In the genomic region with DNA sequence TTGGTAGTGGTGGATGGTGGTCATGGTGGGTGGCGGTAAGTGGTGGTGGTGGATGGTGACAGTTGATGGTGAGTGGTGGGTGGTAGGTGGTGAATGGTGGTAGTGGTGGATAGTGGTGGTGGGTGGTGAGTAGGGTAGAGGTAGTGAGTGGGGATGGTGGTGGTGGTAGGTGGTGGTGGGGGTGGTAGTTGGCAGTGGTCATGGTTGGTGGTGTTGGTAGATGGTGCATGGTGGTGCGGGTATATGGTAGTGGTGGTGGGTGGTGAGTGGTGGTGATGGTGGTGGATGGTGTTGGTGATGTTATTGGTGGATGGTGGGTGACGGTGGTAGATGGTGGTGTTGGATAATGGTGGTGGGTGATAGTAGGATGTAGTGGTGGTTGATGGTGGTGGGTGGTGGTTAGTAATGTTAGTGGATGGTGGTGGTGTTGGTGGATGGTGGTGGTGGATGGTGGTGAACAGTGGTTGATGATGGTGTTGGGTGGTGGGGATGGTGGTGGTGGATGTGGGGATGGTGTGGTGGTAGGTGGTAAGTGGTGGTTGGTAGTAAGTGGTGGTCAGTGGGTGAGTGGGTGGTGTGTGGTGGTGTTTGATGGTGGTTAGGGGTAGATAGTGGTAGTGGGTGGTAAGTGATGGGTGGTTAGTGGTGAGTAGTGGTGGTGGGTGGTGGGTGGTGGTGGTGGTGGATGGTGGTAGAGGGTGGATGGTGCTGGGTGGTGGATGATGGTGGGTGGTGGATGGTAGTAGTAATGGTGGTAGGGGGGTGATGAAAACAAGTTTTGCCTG, we compare ENCODE assay signal across 34 cellular contexts. TPM values are rescaled to one million over a fixed set of nuclear protein-coding genes. Genes with fewer than 3 reads are reported as not detected.
"Had no signal": no experiment of that assay in that cellular context is flagged by ENCODE, and none has a peak within 500 bp of the region (broad histone marks: within the 10 kb centered on the region; RNA-seq: fewer than 3 reads in every experiment).

No MANE protein-coding gene starts in this region.

- H3K27me3 Mint-ChIP-seq: activated naive CD4-positive, alpha-beta T cell treated with anti-CD3 and anti-CD28 coated beads, Interleukin-2, amount 50 U/mL, for 24 hours; progenitor cell of endocrine pancreas; stimulated activated naive B cell treated with anti-CD40 and anti-IgM and Interleukin-4, amounts not matched to agents 10 μg/mL and 1 μg/mL and 100 μg/mL, for 72 hours had no signal

- H3K9me3 ChIP-seq: adrenal gland, ascending aorta, gastrocnemius medialis, left ventricle myocardium inferior, neutrophil, ovary, right lobe of liver, transverse colon, vagina had no signal

- H3K27ac Mint-ChIP-seq: activated naive CD4-positive, alpha-beta T cell treated with anti-CD3 and anti-CD28 coated beads, Interleukin-2, amount 50 U/mL, for 24 hours; brain; effector memory CD8-positive, alpha-beta T cell; nephron; progenitor cell of endocrine pancreas; stimulated activated naive B cell treated with anti-CD40 and anti-IgM and Interleukin-4, amounts not matched to agents 10 μg/mL and 1 μg/mL and 100 μg/mL, for 72 hours had no signal

- H3K27me3 ChIP-seq: adrenal gland, ascending aorta, cardiac muscle cell, gastrocnemius medialis, hepatocyte, neutrophil, ovary, right lobe of liver, transverse colon, vagina had no signal

- H3K36me3 Mint-ChIP-seq: activated naive CD4-positive, alpha-beta T cell treated with anti-CD3 and anti-CD28 coated beads, Interleukin-2, amount 50 U/mL, for 24 hours; brain; stimulated activated naive B cell treated with anti-CD40 and anti-IgM and Interleukin-4, amounts not matched to agents 10 μg/mL and 1 μg/mL and 100 μg/mL, for 72 hours had no signal

- H3K4me3 Mint-ChIP-seq: activated CD4-positive, alpha-beta T cell treated with anti-CD3 and anti-CD28 coated beads for 36 hours; activated naive CD4-positive, alpha-beta T cell treated with anti-CD3 and anti-CD28 coated beads, Interleukin-2, amount 50 U/mL, for 24 hours; brain; effector memory CD8-positive, alpha-beta T cell; nephron; stimulated activated naive B cell treated with anti-CD40 and anti-IgM and Interleukin-4, amounts not matched to agents 10 μg/mL and 1 μg/mL and 100 μg/mL, for 72 hours had no signal

- H3K9me3 Mint-ChIP-seq: activated naive CD4-positive, alpha-beta T cell treated with anti-CD3 and anti-CD28 coated beads, Interleukin-2, amount 50 U/mL, for 24 hours; nephron had no signal

- H3K4me1 Mint-ChIP-seq: stimulated activated naive B cell treated with anti-CD40 and anti-IgM and Interleukin-4, amounts not matched to agents 10 μg/mL and 1 μg/mL and 100 μg/mL, for 72 hours had no signal

- H3K4me2 ChIP-seq: hepatocyte had no signal

- DNase-seq: activated CD4-positive, alpha-beta T cell treated with anti-CD3 and anti-CD28 coated beads for 36 hours; activated CD4-positive, alpha-beta T cell treated with anti-CD3 and anti-CD28 coated beads, Interleukin-2, amount 50 U/mL, for 48 hours; activated CD4-positive, CD25-positive, alpha-beta regulatory T cell; activated CD8-positive, alpha-beta memory T cell treated with anti-CD3 and anti-CD28 coated beads for 24 hours; activated CD8-positive, alpha-beta memory T cell treated with anti-CD3 and anti-CD28 coated beads, Interleukin-2, amount 50 U/mL, for 4 hours; activated T-cell treated with anti-CD3 and anti-CD28 coated beads, Interleukin-2, amount 50 U/mL, for 1 hour; adrenal gland; cortex of kidney; effector memory CD8-positive, alpha-beta T cell; erythroblast; gastrocnemius medialis; islet precursor cell; left ventricle myocardium inferior; mesendoderm; ovary; right lobe of liver; stimulated activated CD4-positive, alpha-beta T cell treated with anti-CD3 and anti-CD28 coated beads, Interleukin-12 subunit alpha, Interleukin-12 subunit beta, amount 100 ng/mL, for 4 hours; stimulated activated CD4-positive, alpha-beta T cell treated with anti-CD3 and anti-CD28 coated beads, Interleukin-4, amount 100 ng/mL, for 1 hour; stimulated activated naive B cell treated with anti-CD40 and anti-IgM and Interleukin-4, amounts not matched to agents 10 μg/mL and 1 μg/mL and 100 μg/mL, for 72 hours; transverse colon had no signal

- H3K27ac ChIP-seq: adrenal gland, ascending aorta, cardiac muscle cell, gastrocnemius medialis, hepatocyte, left ventricle myocardium inferior, neutrophil, ovary, right lobe of liver, transverse colon, vagina had no signal

- H3K36me3 ChIP-seq: adrenal gland, ascending aorta, cardiac muscle cell, gastrocnemius medialis, left ventricle myocardium inferior, neutrophil, ovary, right lobe of liver, transverse colon, vagina had no signal

- H3K79me2 ChIP-seq: hepatocyte had no signal

- H3K4me3 ChIP-seq: adrenal gland, ascending aorta, cardiac muscle cell, gastrocnemius medialis, hepatocyte, left ventricle myocardium inferior, lung, ovary, right lobe of liver, transverse colon, vagina had no signal

- ATAC-seq: activated CD4-positive, alpha-beta T cell treated with anti-CD3 and anti-CD28 coated beads for 36 hours; effector memory CD8-positive, alpha-beta T cell; gastrocnemius medialis; SK-N-SH treated with all-trans-retinoic acid at 6 μM for 48 hours; stimulated activated naive B cell treated with anti-CD40 and anti-IgM and Interleukin-4, amounts not matched to agents 10 μg/mL and 1 μg/mL and 100 μg/mL, for 72 hours had no signal

- H3K4me1 ChIP-seq: adrenal gland, ascending aorta, gastrocnemius medialis, left ventricle myocardium inferior, vagina had no signal

- H2AFZ ChIP-seq: hepatocyte had no signal

RNA-seq across cellular contexts. Expression of a gene that starts 46.1 kb away (rescaled TPM):
- total RNA-seq: activated CD4-positive, alpha-beta T cell treated with anti-CD3 and anti-CD28 coated beads for 36 hours; ascending aorta; cardiac muscle cell; cerebellum; gastrocnemius medialis; hepatocyte; left ventricle myocardium inferior; ovary; progenitor cell of endocrine pancreas; renal cortical epithelial cell; skeletal muscle tissue; transverse colon; vagina had no signal
- polyA plus RNA-seq: adrenal gland, cardiac muscle cell, hepatocyte, lung, ovary had no signal
